Comparison of ENCODE assay signal across 15 cellular contexts in genomic region chr11:36402568-36403181, GRCh38.
DNase-seq lines count a peak whose midpoint lies in the region; ATAC-seq and TF ChIP-seq lines count a peak whose summit lies in the region.
"Had no signal": no experiment of that assay in that cellular context is flagged by ENCODE, and none has a peak within 500 bp of the region (broad histone marks: within the 10 kb centered on the region; RNA-seq: fewer than 3 reads in every experiment).

No MANE protein-coding gene starts in this region.

- H3K36me3 ChIP-seq in left ventricle myocardium inferior (no peaks in the 10 kb centered on the region), colonic mucosa (peaks cover 18% of the 10 kb centered on the region)

- H3K9me3 ChIP-seq in left ventricle myocardium inferior (replicated peaks) (no peaks in the 10 kb centered on the region), colonic mucosa (no peaks in the 10 kb centered on the region)

- peaks cover 0 to 2% (median 0%) of the 10 kb centered on the region in 3 donors for H3K27me3 Mint-ChIP-seq in immature natural killer cell (ENCODE audit: low read depth in 3 of 3)

- peak in 1 of 2 donors; percentile 65 for ATAC-seq in left cardiac atrium
- no peak for ATAC-seq in stimulated activated effector memory CD8-positive, alpha-beta T cell treated with anti-CD3 and anti-CD28 coated beads, Interleukin-12 subunit alpha, Interleukin-12 subunit beta, amount 100 ng/mL, for 72 hours
- ATAC-seq in GM21786 (IDR thresholded peaks at IDR 0.05; ENCODE audit: unreplicated experiment), result no peak
- ATAC-seq: GM23338, Panc1 had no signal

- peak overlapping the region; percentile 76 to 98 (median 84) for H3K27ac Mint-ChIP-seq in immature natural killer cell
- peak overlapping the region; percentile 83 for H3K27ac Mint-ChIP-seq in stimulated activated effector memory CD8-positive, alpha-beta T cell treated with anti-CD3 and anti-CD28 coated beads, Interleukin-12 subunit alpha, Interleukin-12 subunit beta, amount 100 ng/mL, for 72 hours
- H3K27ac Mint-ChIP-seq: GM23338 had no signal

- no peak for TF ChIP-seq CTCF in left ventricle myocardium inferior (IDR thresholded peaks at IDR 0.05; ENCODE audit: borderline replicate concordance)
- TF ChIP-seq CTCF in colonic mucosa (IDR thresholded peaks at IDR 0.05), result no peak

- no peak overlapping the region for H3K4me3 ChIP-seq in left ventricle myocardium inferior
- H3K4me3 ChIP-seq in colonic mucosa, result no peak overlapping the region
- H3K4me3 ChIP-seq: GM23338 had no signal

- H3K4me3 Mint-ChIP-seq in immature natural killer cell, result peak overlapping the region in 1 of 5 donors; percentile 6
- no peak overlapping the region for H3K4me3 Mint-ChIP-seq in stimulated activated effector memory CD8-positive, alpha-beta T cell treated with anti-CD3 and anti-CD28 coated beads, Interleukin-12 subunit alpha, Interleukin-12 subunit beta, amount 100 ng/mL, for 72 hours
- H3K4me3 Mint-ChIP-seq: GM23338 had no signal

- intact Hi-C loops in left cardiac atrium (cut with DNase I), result no loop called here
- intact Hi-C loops in left ventricle myocardium inferior (cut with micrococcal nuclease), result no loop called here
- intact Hi-C loops in colonic mucosa (cut with DNase I), result no loop called here

- H3K36me3 Mint-ChIP-seq in immature natural killer cell, result peaks cover 45 to 87% (median 54%) of the 10 kb centered on the region in 3 donors
- peaks cover 100% of the 10 kb centered on the region for H3K36me3 Mint-ChIP-seq in stimulated activated effector memory CD8-positive, alpha-beta T cell treated with anti-CD3 and anti-CD28 coated beads, Interleukin-12 subunit alpha, Interleukin-12 subunit beta, amount 100 ng/mL, for 72 hours

- H3K4me1 ChIP-seq in left ventricle myocardium inferior (peaks cover 9% of the 10 kb centered on the region), colonic mucosa (no peaks in the 10 kb centered on the region)

- H3K9me3 Mint-ChIP-seq in immature natural killer cell, result no peaks in the 10 kb centered on the region
- no peaks in the 10 kb centered on the region for H3K9me3 Mint-ChIP-seq in stimulated activated effector memory CD8-positive, alpha-beta T cell treated with anti-CD3 and anti-CD28 coated beads, Interleukin-12 subunit alpha, Interleukin-12 subunit beta, amount 100 ng/mL, for 72 hours
- H3K9me3 Mint-ChIP-seq: GM23338 had no signal

- H3K27me3 ChIP-seq in left ventricle myocardium inferior (ENCODE audit: low read depth) (no peaks in the 10 kb centered on the region), colonic mucosa (no peaks in the 10 kb centered on the region)

- DNase-seq in left cardiac atrium (peak; percentile 24), left ventricle myocardium inferior (no peak), colonic mucosa (no peak), immature natural killer cell (no peak), mucosa of gallbladder (ENCODE audit: low spot score) (no peak), NCI-H2227 treated with DMSO at 0.1 percent for 48 hours (lab: John Stamatoyannopoulos, UW) (no peak)
- DNase-seq in stimulated activated effector memory CD8-positive, alpha-beta T cell treated with anti-CD3 and anti-CD28 coated beads, Interleukin-12 subunit alpha, Interleukin-12 subunit beta, amount 100 ng/mL, for 72 hours (ENCODE audit: low spot score in 2 of 2), result no peak
- DNase-seq: NCI-H1417 treated with DMSO at 0.1 percent for 48 hours, NCI-H2029, NCI-H2171 treated with DMSO at 0.1 percent for 48 hours, NCI-H524 had no signal

- H3K27ac ChIP-seq in left ventricle myocardium inferior (replicated peaks) (no peak overlapping the region), colonic mucosa (peak overlapping the region; percentile 29)
- H3K27ac ChIP-seq: C4-2B had no signal

- no peak overlapping the region for H3K9ac ChIP-seq in colonic mucosa (ENCODE audit: low read depth in 2 of 2, low read length in 2 of 2)

- peaks cover 96 to 97% of the 10 kb centered on the region in 2 donors for H3K4me1 Mint-ChIP-seq in immature natural killer cell
- peaks cover 64% of the 10 kb centered on the region for H3K4me1 Mint-ChIP-seq in stimulated activated effector memory CD8-positive, alpha-beta T cell treated with anti-CD3 and anti-CD28 coated beads, Interleukin-12 subunit alpha, Interleukin-12 subunit beta, amount 100 ng/mL, for 72 hours
- H3K4me1 Mint-ChIP-seq: GM23338 had no signal
